13 cellular contexts compared by ENCODE assay signal in genomic region chr1:221878134-221878533, GRCh38.
A peak's percentile ranks its signal among the peaks of the same experiment; 100 is the strongest.
DNase-seq lines count a peak whose midpoint lies in the region; ATAC-seq and TF ChIP-seq lines count a peak whose summit lies in the region.
"Had no signal": no experiment of that assay in that cellular context is flagged by ENCODE, and none has a peak within 500 bp of the region (broad histone marks: within the 10 kb centered on the region; RNA-seq: fewer than 3 reads in every experiment).

No MANE protein-coding gene starts in this region.

- H3K4me3 ChIP-seq in right lobe of liver: no peak overlapping the region

- H3K27ac Mint-ChIP-seq in activated CD8-positive, alpha-beta memory T cell treated with anti-CD3 and anti-CD28 coated beads, Interleukin-2, amount 10 ng/mL, durations not matched to agents 7 days and 5 days: no peak overlapping the region
- no peak overlapping the region for H3K27ac Mint-ChIP-seq in stimulated activated effector memory CD8-positive, alpha-beta T cell treated with anti-CD3 and anti-CD28 coated beads, Interleukin-12 subunit alpha, Interleukin-12 subunit beta, amount 100 ng/mL, for 72 hours
- H3K27ac Mint-ChIP-seq: stimulated activated naive CD8-positive, alpha-beta T cell treated with anti-CD3 and anti-CD28 coated beads, Interleukin-15, Interleukin-2, amounts not matched to agents 100 ng/mL and 50 ng/mL, for 24 hours had no signal

- CTCF ChIA-PET in activated CD8-positive, alpha-beta memory T cell treated with anti-CD3 and anti-CD28 coated beads, Interleukin-2, amount 10 ng/mL, durations not matched to agents 7 days and 5 days (lab: Charles Lee): no interaction called here

- intact Hi-C loops in right lobe of liver (cut with DNase I): no loop called here

- H3K27me3 ChIP-seq in right lobe of liver: no peaks in the 10 kb centered on the region

- no peaks in the 10 kb centered on the region for H3K4me1 ChIP-seq in right lobe of liver

- H3K36me3 Mint-ChIP-seq in activated CD8-positive, alpha-beta memory T cell treated with anti-CD3 and anti-CD28 coated beads, Interleukin-2, amount 10 ng/mL, durations not matched to agents 7 days and 5 days: no peaks in the 10 kb centered on the region
- H3K36me3 Mint-ChIP-seq in stimulated activated effector memory CD8-positive, alpha-beta T cell treated with anti-CD3 and anti-CD28 coated beads, Interleukin-12 subunit alpha, Interleukin-12 subunit beta, amount 100 ng/mL, for 72 hours: no peaks in the 10 kb centered on the region

- DNase-seq in activated CD8-positive, alpha-beta memory T cell treated with anti-CD3 and anti-CD28 coated beads, Interleukin-2, amount 10 ng/mL, durations not matched to agents 7 days and 5 days: no peak
- no peak for DNase-seq in activated CD8-positive, alpha-beta memory T cell treated with anti-CD3 and anti-CD28 coated beads for 24 hours
- DNase-seq in stimulated activated effector memory CD8-positive, alpha-beta T cell treated with anti-CD3 and anti-CD28 coated beads, Interleukin-12 subunit alpha, Interleukin-12 subunit beta, amount 100 ng/mL, for 72 hours (ENCODE audit: low spot score in 2 of 2): no peak
- DNase-seq in right lobe of liver: no peak
- DNase-seq in substantia nigra (lab: John Stamatoyannopoulos, UW): no peak
- DNase-seq in RKO (ENCODE audit: low spot score): no peak
- DNase-seq: activated naive CD4-positive, alpha-beta T cell; NCI-H1436 treated with DMSO at 0.1 percent for 48 hours had no signal

- no peak for TF ChIP-seq CTCF in right lobe of liver (IDR thresholded peaks at IDR 0.05)

- peaks cover 8% of the 10 kb centered on the region for H3K4me1 Mint-ChIP-seq in activated CD8-positive, alpha-beta memory T cell treated with anti-CD3 and anti-CD28 coated beads, Interleukin-2, amount 10 ng/mL, durations not matched to agents 7 days and 5 days
- no peaks in the 10 kb centered on the region for H3K4me1 Mint-ChIP-seq in stimulated activated effector memory CD8-positive, alpha-beta T cell treated with anti-CD3 and anti-CD28 coated beads, Interleukin-12 subunit alpha, Interleukin-12 subunit beta, amount 100 ng/mL, for 72 hours

- no peaks in the 10 kb centered on the region for H3K9me3 ChIP-seq in right lobe of liver

- H3K9me3 Mint-ChIP-seq in activated CD8-positive, alpha-beta memory T cell treated with anti-CD3 and anti-CD28 coated beads, Interleukin-2, amount 10 ng/mL, durations not matched to agents 7 days and 5 days (ENCODE audit: low read depth): no peaks in the 10 kb centered on the region
- H3K9me3 Mint-ChIP-seq in stimulated activated effector memory CD8-positive, alpha-beta T cell treated with anti-CD3 and anti-CD28 coated beads, Interleukin-12 subunit alpha, Interleukin-12 subunit beta, amount 100 ng/mL, for 72 hours: no peaks in the 10 kb centered on the region
- H3K9me3 Mint-ChIP-seq: stimulated activated naive CD8-positive, alpha-beta T cell treated with anti-CD3 and anti-CD28 coated beads, Interleukin-15, Interleukin-2, amounts not matched to agents 100 ng/mL and 50 ng/mL, for 24 hours had no signal

- H3K27me3 Mint-ChIP-seq in activated CD8-positive, alpha-beta memory T cell treated with anti-CD3 and anti-CD28 coated beads, Interleukin-2, amount 10 ng/mL, durations not matched to agents 7 days and 5 days: no peaks in the 10 kb centered on the region

- ATAC-seq in activated CD8-positive, alpha-beta memory T cell treated with anti-CD3 and anti-CD28 coated beads, Interleukin-2, amount 10 ng/mL, durations not matched to agents 7 days and 5 days: peak; percentile 30
- peak; percentile 69 for ATAC-seq in HG02571 (IDR thresholded peaks at IDR 0.05; ENCODE audit: unreplicated experiment)
- peak; percentile 64 for ATAC-seq in HG03558 (IDR thresholded peaks at IDR 0.05; ENCODE audit: extremely low read depth, unreplicated experiment)
- peak; percentile 85 for ATAC-seq in stimulated activated effector memory CD8-positive, alpha-beta T cell treated with anti-CD3 and anti-CD28 coated beads, Interleukin-12 subunit alpha, Interleukin-12 subunit beta, amount 100 ng/mL, for 72 hours
- no peak for ATAC-seq in right lobe of liver
- ATAC-seq: esophagus mucosa, left lobe of liver had no signal

- TF ChIP-seq POLR2A in right lobe of liver (IDR thresholded peaks at IDR 0.05): no peak

- H3K27ac ChIP-seq in right lobe of liver (no peak overlapping the region), substantia nigra (ENCODE audit: low read depth, low read length, poor library complexity, severe bottlenecking) (no peak overlapping the region)

- no peak overlapping the region for H3K4me3 Mint-ChIP-seq in activated CD8-positive, alpha-beta memory T cell treated with anti-CD3 and anti-CD28 coated beads, Interleukin-2, amount 10 ng/mL, durations not matched to agents 7 days and 5 days
- no peak overlapping the region for H3K4me3 Mint-ChIP-seq in stimulated activated effector memory CD8-positive, alpha-beta T cell treated with anti-CD3 and anti-CD28 coated beads, Interleukin-12 subunit alpha, Interleukin-12 subunit beta, amount 100 ng/mL, for 72 hours
- H3K4me3 Mint-ChIP-seq: stimulated activated naive CD8-positive, alpha-beta T cell treated with anti-CD3 and anti-CD28 coated beads, Interleukin-15, Interleukin-2, amounts not matched to agents 100 ng/mL and 50 ng/mL, for 24 hours had no signal

- H3K36me3 ChIP-seq in right lobe of liver: no peaks in the 10 kb centered on the region

Comparison
In these comparisons a context has a peak if more than half of its experiments do, and no peak if none do; other contexts are left out.
1. ATAC-seq: peak in activated CD8-positive, alpha-beta memory T cell treated with anti-CD3 and anti-CD28 coated beads, Interleukin-2, amount 10 ng/mL, durations not matched to agents 7 days and 5 days (single experiment), HG02571 (single experiment), HG03558 (single experiment) and stimulated activated effector memory CD8-positive, alpha-beta T cell treated with anti-CD3 and anti-CD28 coated beads, Interleukin-12 subunit alpha, Interleukin-12 subunit beta, amount 100 ng/mL, for 72 hours (single experiment); none in right lobe of liver (0 of 4).